In the genomic region with DNA sequence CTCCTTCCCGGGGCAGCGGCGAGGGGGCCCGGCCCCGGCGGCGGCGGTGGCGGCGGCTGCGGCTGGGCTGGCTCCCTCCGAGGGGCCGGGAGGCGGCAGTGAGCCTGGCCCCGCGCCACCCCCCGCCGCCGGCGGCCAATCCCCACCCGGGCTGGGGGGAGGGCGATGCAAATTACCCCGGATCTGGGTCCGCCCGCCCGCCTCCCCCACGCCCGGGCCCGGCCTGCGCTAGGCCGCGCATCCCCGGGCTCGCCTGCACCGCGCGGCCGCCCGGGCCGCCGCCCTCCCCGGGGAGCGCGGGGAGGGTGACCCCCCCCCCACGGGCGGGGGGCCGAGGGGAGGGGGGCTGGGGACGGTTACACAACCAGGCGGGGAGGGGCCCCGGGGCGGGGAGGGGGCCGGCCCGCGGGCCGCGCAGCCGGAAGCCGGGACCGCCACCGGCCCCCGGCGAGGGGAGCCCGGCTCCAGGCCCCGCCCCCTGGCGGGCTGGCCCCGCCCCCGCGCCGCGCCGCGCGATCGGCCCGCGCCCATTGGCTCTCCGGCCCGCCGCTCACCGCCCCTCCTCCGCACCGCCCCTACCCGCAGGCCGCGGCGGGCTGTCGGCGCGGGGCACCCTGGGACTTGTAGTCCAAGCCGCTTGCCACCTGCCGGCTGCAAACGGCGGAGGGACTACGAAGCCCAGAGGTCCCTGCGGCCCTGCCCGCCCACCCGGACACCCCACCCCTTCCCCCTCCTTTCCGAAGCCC, we compare ENCODE assay signal across 8 cellular contexts. TPM values are rescaled to one million over a fixed set of nuclear protein-coding genes. Genes with fewer than 3 reads are reported as not detected.
A peak's percentile ranks its signal among the peaks of the same experiment; 100 is the strongest.
DNase-seq lines count a peak whose midpoint lies in the region; ATAC-seq and TF ChIP-seq lines count a peak whose summit lies in the region.

No MANE protein-coding gene starts in this region.

- H2AFZ ChIP-seq in OCI-LY1 (ENCODE audit: low read length), result no peak overlapping the region

- peaks cover 19% of the 10 kb centered on the region for H3K36me3 ChIP-seq in OCI-LY1 (ENCODE audit: insufficient read depth, low read length)

- H3K27ac ChIP-seq in OCI-LY1 (ENCODE audit: low read depth, low read length, poor library complexity, severe bottlenecking), result no peak overlapping the region

- H3K9me2 ChIP-seq in OCI-LY1 (ENCODE audit: low read depth, low read length), result no peaks in the 10 kb centered on the region

- no peak for TF ChIP-seq CTCF in OCI-LY1 (IDR thresholded peaks at IDR 0.05; ENCODE audit: low read length)

- H3F3A ChIP-seq in OCI-LY1 (ENCODE audit: insufficient read depth, low read length), result no peaks in the 10 kb centered on the region

- peak; percentile 85 for DNase-seq in DMS 273 treated with DMSO at 0.1 percent for 48 hours (lab: John Stamatoyannopoulos, UW)
- DNase-seq in HuH-7.5 (ENCODE audit: low spot score), result peak; percentile 99
- DNase-seq in activated T-cell treated with anti-CD3 and anti-CD28 coated beads for 24 hours (ENCODE audit: low read depth), result peak; percentile 96
- peak; percentile 98 for DNase-seq in epidermal melanocyte (ENCODE audit: insufficient read length, low spot score)
- peak; percentile 97 for DNase-seq in mucosa of gallbladder (ENCODE audit: low spot score)
- DNase-seq in stimulated activated CD8-positive, alpha-beta memory T cell treated with anti-CD3 and anti-CD28 coated beads, Interleukin-7, amount 100 ng/mL, for 1 hour (ENCODE audit: low read depth in 2 of 2), result peak; percentile 90 to 94

- peak overlapping the region; percentile 73 for H3K4me3 ChIP-seq in OCI-LY1 (ENCODE audit: low read depth, low read length, poor library complexity, severe bottlenecking)

- no peaks in the 10 kb centered on the region for H3K9me3 ChIP-seq in OCI-LY1 (ENCODE audit: low read length)

- no peaks in the 10 kb centered on the region for H3K27me3 ChIP-seq in OCI-LY1 (ENCODE audit: insufficient read depth, low read length)

- no peak overlapping the region for H3K9ac ChIP-seq in OCI-LY1 (ENCODE audit: low read length)

- H3K4me2 ChIP-seq in OCI-LY1 (ENCODE audit: low read length), result no peak overlapping the region

- ATAC-seq in GM21528 (IDR thresholded peaks at IDR 0.05; ENCODE audit: low FRiP score, unreplicated experiment), result peak; percentile 64

- no peaks in the 10 kb centered on the region for H4K20me1 ChIP-seq in OCI-LY1 (ENCODE audit: insufficient read depth, low read length)

- H3K4me1 ChIP-seq in OCI-LY1 (ENCODE audit: insufficient read depth, low read length, severe bottlenecking), result peaks cover 58% of the 10 kb centered on the region

- peaks cover 45% of the 10 kb centered on the region for H3K79me2 ChIP-seq in OCI-LY1 (ENCODE audit: insufficient read depth, low read length)

RNA-seq across cellular contexts. Expression of gene ZBTB7A, which starts 1.1 kb away (rescaled TPM):
- 82.6 TPM for total RNA-seq in mucosa of gallbladder

RNA-seq across cellular contexts. Expression of gene PIAS4, which starts 58.1 kb away (rescaled TPM):
- 31.9 TPM for total RNA-seq in mucosa of gallbladder

RNA-seq across cellular contexts. Expression of gene MAP2K2, which starts 58.3 kb away (rescaled TPM):
- 139 TPM for total RNA-seq in mucosa of gallbladder
